In the genomic region with DNA sequence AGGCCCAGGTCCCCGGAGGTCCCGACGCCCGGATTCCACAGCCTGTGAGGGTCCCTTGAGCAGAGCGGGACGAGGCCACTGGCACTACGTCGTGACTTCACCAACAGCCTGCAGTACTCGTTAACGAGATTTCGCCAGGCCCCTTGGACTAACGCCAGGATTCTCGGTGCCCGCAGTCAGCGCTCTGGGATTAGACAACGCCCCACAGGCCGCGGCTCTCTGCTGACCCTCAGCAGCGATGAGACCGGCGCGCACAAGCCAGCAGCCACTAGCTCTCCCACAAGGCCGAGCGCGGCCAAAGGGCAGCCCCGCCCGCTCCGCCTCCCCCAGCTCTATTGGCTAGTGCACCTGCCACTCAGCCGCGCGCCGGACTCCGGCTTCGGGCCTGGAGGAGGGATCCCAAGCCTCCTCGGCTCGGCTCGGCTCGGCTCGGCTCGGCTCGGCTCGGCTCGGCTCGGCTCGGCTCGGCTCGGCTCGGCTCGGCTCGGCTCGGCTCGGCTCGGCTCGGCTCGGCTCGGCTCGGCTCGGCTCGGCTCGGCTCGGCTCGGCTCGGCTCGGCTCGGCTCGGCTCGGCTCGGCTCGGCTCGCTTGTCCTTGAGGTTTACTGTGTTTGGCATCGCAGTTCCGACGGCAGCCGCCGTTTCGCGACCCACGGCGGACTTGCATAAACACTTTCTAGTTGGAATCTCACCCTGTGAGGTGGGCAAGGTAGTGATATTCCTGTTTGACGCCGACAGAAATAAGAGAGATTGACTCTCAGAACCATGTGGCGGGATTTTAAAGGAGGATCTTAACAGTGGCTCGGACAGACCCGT, we compare ENCODE assay signal across 1 cellular context.
A peak's percentile ranks its signal among the peaks of the same experiment; 100 is the strongest.
TF ChIP-seq lines count a peak whose summit lies in the region.

No MANE protein-coding gene starts in this region.

TF ChIP-seq in HepG2, 621 proteins besides CTCF, POLR2A, EP300 and RAD21 (continued from another document and continues in another):
- TF ChIP-seq, protein P1, sequence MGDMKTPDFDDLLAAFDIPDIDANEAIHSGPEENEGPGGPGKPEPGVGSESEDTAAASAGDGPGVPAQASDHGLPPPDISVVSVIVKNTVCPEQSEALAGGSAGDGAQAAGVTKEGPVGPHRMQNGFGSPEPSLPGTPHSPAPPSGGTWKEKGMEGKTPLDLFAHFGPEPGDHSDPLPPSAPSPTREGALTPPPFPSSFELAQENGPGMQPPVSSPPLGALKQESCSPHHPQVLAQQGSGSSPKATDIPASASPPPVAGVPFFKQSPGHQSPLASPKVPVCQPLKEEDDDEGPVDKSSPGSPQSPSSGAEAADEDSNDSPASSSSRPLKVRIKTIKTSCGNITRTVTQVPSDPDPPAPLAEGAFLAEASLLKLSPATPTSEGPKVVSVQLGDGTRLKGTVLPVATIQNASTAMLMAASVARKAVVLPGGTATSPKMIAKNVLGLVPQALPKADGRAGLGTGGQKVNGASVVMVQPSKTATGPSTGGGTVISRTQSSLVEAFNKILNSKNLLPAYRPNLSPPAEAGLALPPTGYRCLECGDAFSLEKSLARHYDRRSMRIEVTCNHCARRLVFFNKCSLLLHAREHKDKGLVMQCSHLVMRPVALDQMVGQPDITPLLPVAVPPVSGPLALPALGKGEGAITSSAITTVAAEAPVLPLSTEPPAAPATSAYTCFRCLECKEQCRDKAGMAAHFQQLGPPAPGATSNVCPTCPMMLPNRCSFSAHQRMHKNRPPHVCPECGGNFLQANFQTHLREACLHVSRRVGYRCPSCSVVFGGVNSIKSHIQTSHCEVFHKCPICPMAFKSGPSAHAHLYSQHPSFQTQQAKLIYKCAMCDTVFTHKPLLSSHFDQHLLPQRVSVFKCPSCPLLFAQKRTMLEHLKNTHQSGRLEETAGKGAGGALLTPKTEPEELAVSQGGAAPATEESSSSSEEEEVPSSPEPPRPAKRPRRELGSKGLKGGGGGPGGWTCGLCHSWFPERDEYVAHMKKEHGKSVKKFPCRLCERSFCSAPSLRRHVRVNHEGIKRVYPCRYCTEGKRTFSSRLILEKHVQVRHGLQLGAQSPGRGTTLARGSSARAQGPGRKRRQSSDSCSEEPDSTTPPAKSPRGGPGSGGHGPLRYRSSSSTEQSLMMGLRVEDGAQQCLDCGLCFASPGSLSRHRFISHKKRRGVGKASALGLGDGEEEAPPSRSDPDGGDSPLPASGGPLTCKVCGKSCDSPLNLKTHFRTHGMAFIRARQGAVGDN (CRISPR knock-in tag; IDR thresholded peaks at IDR 0.05) = peak; percentile 98
- peak; percentile 56; the same call in 1 of the 2 replicates for TF ChIP-seq ZNF766 (CRISPR knock-in tag; IDR thresholded peaks at IDR 0.05; ENCODE audit: borderline replicate concordance)
- TF ChIP-seq FOXK1 (CRISPR knock-in tag; IDR thresholded peaks at IDR 0.05; ENCODE audit: borderline replicate concordance, low read depth) = peak; percentile 50; the same call in 1 of the 2 replicates
- TF ChIP-seq ZNF501 (CRISPR knock-in tag; IDR thresholded peaks at IDR 0.05) = peak; percentile 69
- peak; percentile 88; the same call in 1 of the 2 replicates for TF ChIP-seq ZNF557 (CRISPR knock-in tag; IDR thresholded peaks at IDR 0.05)
- TF ChIP-seq CAMTA2 (CRISPR knock-in tag; IDR thresholded peaks at IDR 0.05; ENCODE audit: borderline replicate concordance) = 0 out of 2 replicates have a peak, but pooled peaks have one; percentile 55
- no peak for TF ChIP-seq FOSL1 (CRISPR knock-in tag; IDR thresholded peaks at IDR 0.05; ENCODE audit: borderline replicate concordance)
- peak; percentile 78; the same call in 1 of the 2 replicates for TF ChIP-seq ZNF761 (CRISPR knock-in tag; conservative IDR thresholded peaks at IDR 0.05)
- peak; percentile 48; the same call in 1 of the 2 replicates for TF ChIP-seq ZSCAN12 (CRISPR knock-in tag; IDR thresholded peaks at IDR 0.05)
- no peak for TF ChIP-seq HNRNPH1 (optimal IDR thresholded peaks at IDR 0.05; ENCODE audit: low read depth, low read length)
- peak; percentile 40 for TF ChIP-seq XRCC5 (optimal IDR thresholded peaks at IDR 0.05; ENCODE audit: low read length)
- TF ChIP-seq, protein P2, sequence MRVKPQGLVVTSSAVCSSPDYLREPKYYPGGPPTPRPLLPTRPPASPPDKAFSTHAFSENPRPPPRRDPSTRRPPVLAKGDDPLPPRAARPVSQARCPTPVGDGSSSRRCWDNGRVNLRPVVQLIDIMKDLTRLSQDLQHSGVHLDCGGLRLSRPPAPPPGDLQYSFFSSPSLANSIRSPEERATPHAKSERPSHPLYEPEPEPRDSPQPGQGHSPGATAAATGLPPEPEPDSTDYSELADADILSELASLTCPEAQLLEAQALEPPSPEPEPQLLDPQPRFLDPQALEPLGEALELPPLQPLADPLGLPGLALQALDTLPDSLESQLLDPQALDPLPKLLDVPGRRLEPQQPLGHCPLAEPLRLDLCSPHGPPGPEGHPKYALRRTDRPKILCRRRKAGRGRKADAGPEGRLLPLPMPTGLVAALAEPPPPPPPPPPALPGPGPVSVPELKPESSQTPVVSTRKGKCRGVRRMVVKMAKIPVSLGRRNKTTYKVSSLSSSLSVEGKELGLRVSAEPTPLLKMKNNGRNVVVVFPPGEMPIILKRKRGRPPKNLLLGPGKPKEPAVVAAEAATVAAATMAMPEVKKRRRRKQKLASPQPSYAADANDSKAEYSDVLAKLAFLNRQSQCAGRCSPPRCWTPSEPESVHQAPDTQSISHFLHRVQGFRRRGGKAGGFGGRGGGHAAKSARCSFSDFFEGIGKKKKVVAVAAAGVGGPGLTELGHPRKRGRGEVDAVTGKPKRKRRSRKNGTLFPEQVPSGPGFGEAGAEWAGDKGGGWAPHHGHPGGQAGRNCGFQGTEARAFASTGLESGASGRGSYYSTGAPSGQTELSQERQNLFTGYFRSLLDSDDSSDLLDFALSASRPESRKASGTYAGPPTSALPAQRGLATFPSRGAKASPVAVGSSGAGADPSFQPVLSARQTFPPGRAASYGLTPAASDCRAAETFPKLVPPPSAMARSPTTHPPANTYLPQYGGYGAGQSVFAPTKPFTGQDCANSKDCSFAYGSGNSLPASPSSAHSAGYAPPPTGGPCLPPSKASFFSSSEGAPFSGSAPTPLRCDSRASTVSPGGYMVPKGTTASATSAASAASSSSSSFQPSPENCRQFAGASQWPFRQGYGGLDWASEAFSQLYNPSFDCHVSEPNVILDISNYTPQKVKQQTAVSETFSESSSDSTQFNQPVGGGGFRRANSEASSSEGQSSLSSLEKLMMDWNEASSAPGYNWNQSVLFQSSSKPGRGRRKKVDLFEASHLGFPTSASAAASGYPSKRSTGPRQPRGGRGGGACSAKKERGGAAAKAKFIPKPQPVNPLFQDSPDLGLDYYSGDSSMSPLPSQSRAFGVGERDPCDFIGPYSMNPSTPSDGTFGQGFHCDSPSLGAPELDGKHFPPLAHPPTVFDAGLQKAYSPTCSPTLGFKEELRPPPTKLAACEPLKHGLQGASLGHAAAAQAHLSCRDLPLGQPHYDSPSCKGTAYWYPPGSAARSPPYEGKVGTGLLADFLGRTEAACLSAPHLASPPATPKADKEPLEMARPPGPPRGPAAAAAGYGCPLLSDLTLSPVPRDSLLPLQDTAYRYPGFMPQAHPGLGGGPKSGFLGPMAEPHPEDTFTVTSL (CRISPR knock-in tag; IDR thresholded peaks at IDR 0.05; ENCODE audit: borderline replicate concordance) = no peak
- peak; percentile 55; the same call in 1 of the 2 replicates for TF ChIP-seq FOXO1 (CRISPR knock-in tag; IDR thresholded peaks at IDR 0.05)
- no peak for TF ChIP-seq ZNF75D (CRISPR knock-in tag; IDR thresholded peaks at IDR 0.05; ENCODE audit: borderline replicate concordance)
- TF ChIP-seq ZKSCAN8 (CRISPR knock-in tag; IDR thresholded peaks at IDR 0.05; ENCODE audit: borderline replicate concordance) = 0 out of 2 replicates have a peak, but pooled peaks have one; percentile 41
- peak; percentile 96 for TF ChIP-seq HNF4G (IDR thresholded peaks at IDR 0.05; ENCODE audit: borderline replicate concordance, low read depth, low read length)
- TF ChIP-seq HNF4G (CRISPR knock-in tag; IDR thresholded peaks at IDR 0.05; ENCODE audit: borderline replicate concordance, low read depth) = peak; percentile 99
- TF ChIP-seq HIVEP1 (CRISPR knock-in tag; IDR thresholded peaks at IDR 0.05) = peak; percentile 62; the same call in 1 of the 2 replicates
- TF ChIP-seq ZSCAN29 (CRISPR knock-in tag; conservative IDR thresholded peaks at IDR 0.05) = no peak
- peak; percentile 90; the same call in 1 of the 2 replicates for TF ChIP-seq ZNF264 (CRISPR knock-in tag; IDR thresholded peaks at IDR 0.05)
- TF ChIP-seq SIN3B (IDR thresholded peaks at IDR 0.05; ENCODE audit: low read length) = no peak
- 0 out of 2 replicates have a peak, but pooled peaks have one; percentile 44 for TF ChIP-seq JUND (CRISPR knock-in tag; IDR thresholded peaks at IDR 0.05)
- no peak for TF ChIP-seq NFIB (CRISPR knock-in tag; IDR thresholded peaks at IDR 0.05; ENCODE audit: borderline replicate concordance)
- TF ChIP-seq, protein P3, sequence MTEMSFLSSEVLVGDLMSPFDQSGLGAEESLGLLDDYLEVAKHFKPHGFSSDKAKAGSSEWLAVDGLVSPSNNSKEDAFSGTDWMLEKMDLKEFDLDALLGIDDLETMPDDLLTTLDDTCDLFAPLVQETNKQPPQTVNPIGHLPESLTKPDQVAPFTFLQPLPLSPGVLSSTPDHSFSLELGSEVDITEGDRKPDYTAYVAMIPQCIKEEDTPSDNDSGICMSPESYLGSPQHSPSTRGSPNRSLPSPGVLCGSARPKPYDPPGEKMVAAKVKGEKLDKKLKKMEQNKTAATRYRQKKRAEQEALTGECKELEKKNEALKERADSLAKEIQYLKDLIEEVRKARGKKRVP (CRISPR knock-in tag; IDR thresholded peaks at IDR 0.05) = 0 out of 4 replicates have a peak, but pooled peaks of 1 of the 2 experiments have one; percentile 10
- no peak for TF ChIP-seq TAF15 (IDR thresholded peaks at IDR 0.05; ENCODE audit: low read depth, low read length, poor library complexity, severe bottlenecking)
- TF ChIP-seq RBM39 (IDR thresholded peaks at IDR 0.05; ENCODE audit: low read depth, low read length, poor library complexity, severe bottlenecking) = no peak
- TF ChIP-seq, protein P4, sequence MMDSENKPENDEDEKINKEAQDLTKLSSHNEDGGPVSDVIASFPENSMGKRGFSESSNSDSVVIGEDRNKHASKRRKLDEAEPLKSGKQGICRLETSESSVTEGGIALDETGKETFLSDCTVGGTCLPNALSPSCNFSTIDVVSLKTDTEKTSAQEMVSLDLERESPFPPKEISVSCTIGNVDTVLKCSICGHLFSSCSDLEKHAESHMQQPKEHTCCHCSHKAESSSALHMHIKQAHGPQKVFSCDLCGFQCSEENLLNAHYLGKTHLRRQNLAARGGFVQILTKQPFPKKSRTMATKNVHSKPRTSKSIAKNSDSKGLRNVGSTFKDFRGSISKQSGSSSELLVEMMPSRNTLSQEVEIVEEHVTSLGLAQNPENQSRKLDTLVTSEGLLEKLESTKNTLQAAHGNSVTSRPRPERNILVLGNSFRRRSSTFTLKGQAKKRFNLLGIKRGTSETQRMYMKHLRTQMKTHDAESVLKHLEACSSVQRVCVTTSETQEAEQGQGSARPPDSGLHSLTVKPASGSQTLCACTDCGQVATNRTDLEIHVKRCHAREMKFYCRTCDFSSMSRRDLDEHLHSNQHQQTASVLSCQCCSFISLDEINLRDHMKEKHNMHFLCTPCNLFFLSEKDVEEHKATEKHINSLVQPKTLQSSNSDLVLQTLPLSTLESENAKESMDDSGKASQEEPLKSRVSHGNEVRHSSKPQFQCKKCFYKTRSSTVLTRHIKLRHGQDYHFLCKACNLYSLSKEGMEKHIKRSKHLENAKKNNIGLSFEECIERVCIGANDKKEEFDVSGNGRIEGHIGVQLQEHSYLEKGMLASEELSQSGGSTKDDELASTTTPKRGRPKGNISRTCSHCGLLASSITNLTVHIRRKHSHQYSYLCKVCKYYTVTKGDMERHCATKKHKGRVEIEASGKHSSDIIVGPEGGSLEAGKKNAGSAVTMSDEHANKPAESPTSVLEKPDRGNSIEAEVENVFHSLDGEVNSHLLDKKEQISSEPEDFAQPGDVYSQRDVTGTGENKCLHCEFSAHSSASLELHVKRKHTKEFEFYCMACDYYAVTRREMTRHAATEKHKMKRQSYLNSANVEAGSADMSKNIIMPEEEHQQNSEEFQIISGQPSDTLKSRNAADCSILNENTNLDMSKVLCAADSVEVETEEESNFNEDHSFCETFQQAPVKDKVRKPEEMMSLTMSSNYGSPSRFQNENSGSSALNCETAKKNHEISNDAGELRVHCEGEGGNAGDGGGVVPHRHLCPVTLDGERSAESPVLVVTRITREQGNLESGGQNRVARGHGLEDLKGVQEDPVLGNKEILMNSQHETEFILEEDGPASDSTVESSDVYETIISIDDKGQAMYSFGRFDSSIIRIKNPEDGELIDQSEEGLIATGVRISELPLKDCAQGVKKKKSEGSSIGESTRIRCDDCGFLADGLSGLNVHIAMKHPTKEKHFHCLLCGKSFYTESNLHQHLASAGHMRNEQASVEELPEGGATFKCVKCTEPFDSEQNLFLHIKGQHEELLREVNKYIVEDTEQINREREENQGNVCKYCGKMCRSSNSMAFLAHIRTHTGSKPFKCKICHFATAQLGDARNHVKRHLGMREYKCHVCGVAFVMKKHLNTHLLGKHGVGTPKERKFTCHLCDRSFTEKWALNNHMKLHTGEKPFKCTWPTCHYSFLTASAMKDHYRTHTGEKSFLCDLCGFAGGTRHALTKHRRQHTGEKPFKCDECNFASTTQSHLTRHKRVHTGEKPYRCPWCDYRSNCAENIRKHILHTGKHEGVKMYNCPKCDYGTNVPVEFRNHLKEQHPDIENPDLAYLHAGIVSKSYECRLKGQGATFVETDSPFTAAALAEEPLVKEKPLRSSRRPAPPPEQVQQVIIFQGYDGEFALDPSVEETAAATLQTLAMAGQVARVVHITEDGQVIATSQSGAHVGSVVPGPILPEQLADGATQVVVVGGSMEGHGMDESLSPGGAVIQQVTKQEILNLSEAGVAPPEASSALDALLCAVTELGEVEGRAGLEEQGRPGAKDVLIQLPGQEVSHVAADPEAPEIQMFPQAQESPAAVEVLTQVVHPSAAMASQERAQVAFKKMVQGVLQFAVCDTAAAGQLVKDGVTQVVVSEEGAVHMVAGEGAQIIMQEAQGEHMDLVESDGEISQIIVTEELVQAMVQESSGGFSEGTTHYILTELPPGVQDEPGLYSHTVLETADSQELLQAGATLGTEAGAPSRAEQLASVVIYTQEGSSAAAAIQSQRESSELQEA (CRISPR knock-in tag; IDR thresholded peaks at IDR 0.05; ENCODE audit: not compliant biosample characterization) = peak; percentile 71
